1 cellular context compared by ENCODE assay signal in the genomic region with DNA sequence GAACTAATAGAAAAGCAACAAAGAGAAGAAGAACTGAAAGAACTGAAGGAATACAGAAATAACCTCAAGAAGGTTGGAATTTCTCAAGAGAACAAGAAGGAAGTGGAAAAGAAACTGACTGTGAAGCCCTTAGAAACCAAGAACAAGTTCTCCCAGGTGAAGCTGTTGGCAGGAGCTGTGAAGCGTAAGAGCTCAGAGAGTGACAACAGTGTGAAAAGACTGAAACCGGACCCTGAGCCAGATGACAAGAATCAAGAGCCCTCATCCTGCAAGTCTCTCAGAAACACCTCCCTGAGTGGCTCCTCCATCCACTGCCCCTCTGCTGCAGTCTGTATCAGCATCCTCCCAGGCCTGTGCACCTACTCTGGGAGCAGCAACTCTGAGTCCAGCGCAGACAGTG.
TF ChIP-seq lines count a peak whose summit lies in the region.

No MANE protein-coding gene starts in this region.

TF ChIP-seq in H1, 55 proteins besides CTCF, POLR2A, EP300 and RAD21:
- TF ChIP-seq, protein P1, sequence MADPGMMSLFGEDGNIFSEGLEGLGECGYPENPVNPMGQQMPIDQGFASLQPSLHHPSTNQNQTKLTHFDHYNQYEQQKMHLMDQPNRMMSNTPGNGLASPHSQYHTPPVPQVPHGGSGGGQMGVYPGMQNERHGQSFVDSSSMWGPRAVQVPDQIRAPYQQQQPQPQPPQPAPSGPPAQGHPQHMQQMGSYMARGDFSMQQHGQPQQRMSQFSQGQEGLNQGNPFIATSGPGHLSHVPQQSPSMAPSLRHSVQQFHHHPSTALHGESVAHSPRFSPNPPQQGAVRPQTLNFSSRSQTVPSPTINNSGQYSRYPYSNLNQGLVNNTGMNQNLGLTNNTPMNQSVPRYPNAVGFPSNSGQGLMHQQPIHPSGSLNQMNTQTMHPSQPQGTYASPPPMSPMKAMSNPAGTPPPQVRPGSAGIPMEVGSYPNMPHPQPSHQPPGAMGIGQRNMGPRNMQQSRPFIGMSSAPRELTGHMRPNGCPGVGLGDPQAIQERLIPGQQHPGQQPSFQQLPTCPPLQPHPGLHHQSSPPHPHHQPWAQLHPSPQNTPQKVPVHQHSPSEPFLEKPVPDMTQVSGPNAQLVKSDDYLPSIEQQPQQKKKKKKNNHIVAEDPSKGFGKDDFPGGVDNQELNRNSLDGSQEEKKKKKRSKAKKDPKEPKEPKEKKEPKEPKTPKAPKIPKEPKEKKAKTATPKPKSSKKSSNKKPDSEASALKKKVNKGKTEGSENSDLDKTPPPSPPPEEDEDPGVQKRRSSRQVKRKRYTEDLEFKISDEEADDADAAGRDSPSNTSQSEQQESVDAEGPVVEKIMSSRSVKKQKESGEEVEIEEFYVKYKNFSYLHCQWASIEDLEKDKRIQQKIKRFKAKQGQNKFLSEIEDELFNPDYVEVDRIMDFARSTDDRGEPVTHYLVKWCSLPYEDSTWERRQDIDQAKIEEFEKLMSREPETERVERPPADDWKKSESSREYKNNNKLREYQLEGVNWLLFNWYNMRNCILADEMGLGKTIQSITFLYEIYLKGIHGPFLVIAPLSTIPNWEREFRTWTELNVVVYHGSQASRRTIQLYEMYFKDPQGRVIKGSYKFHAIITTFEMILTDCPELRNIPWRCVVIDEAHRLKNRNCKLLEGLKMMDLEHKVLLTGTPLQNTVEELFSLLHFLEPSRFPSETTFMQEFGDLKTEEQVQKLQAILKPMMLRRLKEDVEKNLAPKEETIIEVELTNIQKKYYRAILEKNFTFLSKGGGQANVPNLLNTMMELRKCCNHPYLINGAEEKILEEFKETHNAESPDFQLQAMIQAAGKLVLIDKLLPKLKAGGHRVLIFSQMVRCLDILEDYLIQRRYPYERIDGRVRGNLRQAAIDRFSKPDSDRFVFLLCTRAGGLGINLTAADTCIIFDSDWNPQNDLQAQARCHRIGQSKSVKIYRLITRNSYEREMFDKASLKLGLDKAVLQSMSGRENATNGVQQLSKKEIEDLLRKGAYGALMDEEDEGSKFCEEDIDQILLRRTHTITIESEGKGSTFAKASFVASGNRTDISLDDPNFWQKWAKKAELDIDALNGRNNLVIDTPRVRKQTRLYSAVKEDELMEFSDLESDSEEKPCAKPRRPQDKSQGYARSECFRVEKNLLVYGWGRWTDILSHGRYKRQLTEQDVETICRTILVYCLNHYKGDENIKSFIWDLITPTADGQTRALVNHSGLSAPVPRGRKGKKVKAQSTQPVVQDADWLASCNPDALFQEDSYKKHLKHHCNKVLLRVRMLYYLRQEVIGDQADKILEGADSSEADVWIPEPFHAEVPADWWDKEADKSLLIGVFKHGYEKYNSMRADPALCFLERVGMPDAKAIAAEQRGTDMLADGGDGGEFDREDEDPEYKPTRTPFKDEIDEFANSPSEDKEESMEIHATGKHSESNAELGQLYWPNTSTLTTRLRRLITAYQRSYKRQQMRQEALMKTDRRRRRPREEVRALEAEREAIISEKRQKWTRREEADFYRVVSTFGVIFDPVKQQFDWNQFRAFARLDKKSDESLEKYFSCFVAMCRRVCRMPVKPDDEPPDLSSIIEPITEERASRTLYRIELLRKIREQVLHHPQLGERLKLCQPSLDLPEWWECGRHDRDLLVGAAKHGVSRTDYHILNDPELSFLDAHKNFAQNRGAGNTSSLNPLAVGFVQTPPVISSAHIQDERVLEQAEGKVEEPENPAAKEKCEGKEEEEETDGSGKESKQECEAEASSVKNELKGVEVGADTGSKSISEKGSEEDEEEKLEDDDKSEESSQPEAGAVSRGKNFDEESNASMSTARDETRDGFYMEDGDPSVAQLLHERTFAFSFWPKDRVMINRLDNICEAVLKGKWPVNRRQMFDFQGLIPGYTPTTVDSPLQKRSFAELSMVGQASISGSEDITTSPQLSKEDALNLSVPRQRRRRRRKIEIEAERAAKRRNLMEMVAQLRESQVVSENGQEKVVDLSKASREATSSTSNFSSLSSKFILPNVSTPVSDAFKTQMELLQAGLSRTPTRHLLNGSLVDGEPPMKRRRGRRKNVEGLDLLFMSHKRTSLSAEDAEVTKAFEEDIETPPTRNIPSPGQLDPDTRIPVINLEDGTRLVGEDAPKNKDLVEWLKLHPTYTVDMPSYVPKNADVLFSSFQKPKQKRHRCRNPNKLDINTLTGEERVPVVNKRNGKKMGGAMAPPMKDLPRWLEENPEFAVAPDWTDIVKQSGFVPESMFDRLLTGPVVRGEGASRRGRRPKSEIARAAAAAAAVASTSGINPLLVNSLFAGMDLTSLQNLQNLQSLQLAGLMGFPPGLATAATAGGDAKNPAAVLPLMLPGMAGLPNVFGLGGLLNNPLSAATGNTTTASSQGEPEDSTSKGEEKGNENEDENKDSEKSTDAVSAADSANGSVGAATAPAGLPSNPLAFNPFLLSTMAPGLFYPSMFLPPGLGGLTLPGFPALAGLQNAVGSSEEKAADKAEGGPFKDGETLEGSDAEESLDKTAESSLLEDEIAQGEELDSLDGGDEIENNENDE (IDR thresholded peaks at IDR 0.05; ENCODE audit: insufficient replicate concordance, low read length) = no peak
- TF ChIP-seq TAF1 (IDR thresholded peaks at IDR 0.05; ENCODE audit: low read depth, low read length) = no peak
- no peak for TF ChIP-seq PHF8 (conservative IDR thresholded peaks at IDR 0.05; ENCODE audit: low read depth, low read length)
- TF ChIP-seq TEAD4 (IDR thresholded peaks at IDR 0.05; ENCODE audit: low read depth, low read length) = no peak
- no peak for TF ChIP-seq NRF1 (IDR thresholded peaks at IDR 0.05; ENCODE audit: low read depth, low read length)
- TF ChIP-seq KDM4A (IDR thresholded peaks at IDR 0.05; ENCODE audit: low read depth, low read length, severe bottlenecking) = no peak
- TF ChIP-seq, protein P2, sequence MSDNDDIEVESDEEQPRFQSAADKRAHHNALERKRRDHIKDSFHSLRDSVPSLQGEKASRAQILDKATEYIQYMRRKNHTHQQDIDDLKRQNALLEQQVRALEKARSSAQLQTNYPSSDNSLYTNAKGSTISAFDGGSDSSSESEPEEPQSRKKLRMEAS (IDR thresholded peaks at IDR 0.05) = no peak
- no peak for TF ChIP-seq JUND (IDR thresholded peaks at IDR 0.05; ENCODE audit: low read length)
- TF ChIP-seq MAFK (IDR thresholded peaks at IDR 0.05; ENCODE audit: low read depth, low read length) = no peak
- TF ChIP-seq BACH1 (IDR thresholded peaks at IDR 0.05; ENCODE audit: low read length) = no peak
- no peak for TF ChIP-seq SUZ12 (IDR thresholded peaks at IDR 0.05; ENCODE audit: low read length)
- no peak for TF ChIP-seq POU5F1 (IDR thresholded peaks at IDR 0.05; ENCODE audit: low read depth, low read length)
- no peak for TF ChIP-seq SRF (IDR thresholded peaks at IDR 0.05; ENCODE audit: low read depth, low read length)
- no peak for TF ChIP-seq HDAC6 (IDR thresholded peaks at IDR 0.05; ENCODE audit: low read depth, low read length)
- TF ChIP-seq CHD1 (IDR thresholded peaks at IDR 0.05; ENCODE audit: low read depth, low read length) = no peak
- no peak for TF ChIP-seq TBP (IDR thresholded peaks at IDR 0.05; ENCODE audit: low read depth, low read length)
- TF ChIP-seq CHD2 (IDR thresholded peaks at IDR 0.05; ENCODE audit: low read length) = no peak
